In the genomic region with DNA sequence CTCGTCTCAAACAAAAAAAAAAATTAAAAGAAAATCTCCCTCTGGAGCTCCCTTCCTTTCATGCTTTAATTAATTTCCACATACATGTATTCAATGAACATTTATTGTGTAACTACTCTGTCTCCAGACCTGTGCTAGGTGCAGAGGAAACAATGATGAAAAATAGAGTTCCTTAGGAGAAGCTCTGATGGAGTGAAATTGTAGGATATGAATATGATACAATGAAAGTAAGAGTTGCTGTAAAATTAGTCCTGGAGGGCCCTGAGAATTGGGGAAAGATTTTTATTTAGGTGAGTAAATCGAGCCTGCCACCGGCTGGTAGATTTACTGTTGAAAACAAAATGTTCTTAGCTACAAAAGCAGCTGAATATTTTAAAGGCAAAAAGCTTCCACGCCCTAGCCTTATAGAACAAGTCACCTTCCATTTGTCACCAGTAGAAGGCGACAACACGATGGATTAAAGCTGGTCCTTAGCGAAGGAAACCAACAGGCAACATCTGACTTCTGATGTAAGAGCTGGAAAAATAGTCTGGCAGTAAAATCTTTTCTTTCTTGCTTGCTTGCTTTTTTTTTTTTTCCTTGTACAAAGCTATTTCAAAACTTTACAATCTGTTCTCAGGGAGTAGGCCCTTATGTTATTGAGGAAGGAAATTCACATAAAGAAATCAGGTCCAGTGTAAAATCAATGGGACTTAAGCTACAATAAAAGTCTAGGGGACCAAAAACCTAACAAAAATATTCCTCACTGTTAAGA, we compare ENCODE assay signal across 8 cellular contexts.
DNase-seq lines count a peak whose midpoint lies in the region; ATAC-seq, FAIRE-seq and TF ChIP-seq lines count a peak whose summit lies in the region.

No MANE protein-coding gene starts in this region.

- POLR2A ChIA-PET in Panc1 (lab: Charles Lee): interaction anchor here (0.5 to 0.6 kb wide), 2 partner anchors 124 to 168 kb away, joined by 3 to 4 read pairs; no protein-coding TSS in a partner anchor

- in situ Hi-C loops in Panc1 (cut with HindIII; ENCODE audit: low pct_unique_long_range_greater_than_20kb, low sequenced_read_pairs): loop anchor here (25.0 kb wide), 1 partner anchor 545 kb away; no protein-coding TSS in a partner anchor

- H3K27me3 ChIP-seq in Panc1 (ENCODE audit: control insufficient read depth, insufficient read depth, low read length): no peaks in the 10 kb centered on the region

- H3K4me1 ChIP-seq in Panc1 (ENCODE audit: control insufficient read depth, insufficient read depth, low read length): peaks cover 14% of the 10 kb centered on the region
- H3K4me1 ChIP-seq in kidney (ENCODE audit: control insufficient read depth in 1 of 2, insufficient read depth in 1 of 2, low read depth in 1 of 2, low read length in 2 of 2): no peaks in the 10 kb centered on the region

- peak; percentile 99 for FAIRE-seq in kidney (lab: Jason Lieb, UNC)

- H3K36me3 ChIP-seq in Panc1 (ENCODE audit: control insufficient read depth, insufficient read depth, low read length) (no peaks in the 10 kb centered on the region), kidney (ENCODE audit: control insufficient read depth in 1 of 2, insufficient read depth in 2 of 2, low read length in 2 of 2) (no peaks in the 10 kb centered on the region)

- H3K9me3 ChIP-seq in Panc1 (ENCODE audit: control insufficient read depth, insufficient read depth, low read depth, low read length): no peaks in the 10 kb centered on the region
- H3K9me3 ChIP-seq in kidney (ENCODE audit: control insufficient read depth in 1 of 2, low read length in 2 of 2): no peaks in the 10 kb centered on the region

- no TSS peak for BruUV-seq in Panc1 (replicated peaks; lab: Mats Ljungman, UMichigan)

- TF ChIP-seq CTCF in LNCaP clone FGC (IDR thresholded peaks at IDR 0.05; ENCODE audit: control insufficient read depth, extremely low read depth, insufficient read depth): peak; percentile 92
- peak; percentile 87 for TF ChIP-seq CTCF in Panc1 (IDR thresholded peaks at IDR 0.05)
- TF ChIP-seq CTCF in kidney (IDR thresholded peaks at IDR 0.05; ENCODE audit: borderline replicate concordance, extremely low read depth, insufficient read depth): peak; percentile 90

- peak; percentile 9 for DNase-seq in DMS79 (lab: John Stamatoyannopoulos, UW)
- peak; percentile 84 for DNase-seq in LNCaP clone FGC (ENCODE audit: low read depth)
- peak; percentile 92 for DNase-seq in Panc1 (ENCODE audit: low read depth, low spot score)
- DNase-seq in central memory CD4-positive, alpha-beta T cell: peak; percentile 3
- DNase-seq in kidney: no peak
- DNase-seq in stimulated activated naive CD8-positive, alpha-beta T cell treated with anti-CD3 and anti-CD28 coated beads, Interleukin-15, Interleukin-2, amounts not matched to agents 100 U/mL and 50 U/mL, for 24 hours: peak; percentile 10

- H3K27ac ChIP-seq in Panc1 (ENCODE audit: low read length) (peak overlapping the region; percentile 93), kidney (ENCODE audit: low read depth in 2 of 2, low read length in 2 of 2) (no peak overlapping the region)

- no peak overlapping the region for H3K4me3 ChIP-seq in LNCaP clone FGC (ENCODE audit: low read depth, low read length)
- H3K4me3 ChIP-seq in Panc1 (ENCODE audit: low read depth in 2 of 2, low read length in 2 of 2): no peak overlapping the region
- no peak overlapping the region for H3K4me3 ChIP-seq in kidney (ENCODE audit: low read length in 2 of 2)

- intact Hi-C loops in Panc1 (cut with micrococcal nuclease; ENCODE audit: unreplicated experiment): loop anchor here (5.0 kb wide), 3 partner anchors 80 to 550 kb away; a partner anchor contains a TSS
- intact Hi-C loops in kidney (cut with DNase I): no loop called here

- CTCF ChIA-PET in Panc1 (lab: Charles Lee): interaction anchor here (0.6 to 1.9 kb wide), 30 partner anchors 8 to 554 kb away, joined by 3 to 24 read pairs (median 5); a partner anchor contains a TSS

- H3K9ac ChIP-seq in kidney (ENCODE audit: low read length in 2 of 2): no peak overlapping the region

- peak; percentile 76 for ATAC-seq in GM21390 (IDR thresholded peaks at IDR 0.05; ENCODE audit: unreplicated experiment)
- ATAC-seq in Panc1: peak; percentile 95
- ATAC-seq in stimulated activated naive CD8-positive, alpha-beta T cell treated with anti-CD3 and anti-CD28 coated beads, Interleukin-15, Interleukin-2, amounts not matched to agents 100 U/mL and 50 U/mL, for 24 hours: peak; percentile 52
- ATAC-seq in GM19455 (IDR thresholded peaks at IDR 0.05; ENCODE audit: unreplicated experiment): no peak
